In the genomic region with DNA sequence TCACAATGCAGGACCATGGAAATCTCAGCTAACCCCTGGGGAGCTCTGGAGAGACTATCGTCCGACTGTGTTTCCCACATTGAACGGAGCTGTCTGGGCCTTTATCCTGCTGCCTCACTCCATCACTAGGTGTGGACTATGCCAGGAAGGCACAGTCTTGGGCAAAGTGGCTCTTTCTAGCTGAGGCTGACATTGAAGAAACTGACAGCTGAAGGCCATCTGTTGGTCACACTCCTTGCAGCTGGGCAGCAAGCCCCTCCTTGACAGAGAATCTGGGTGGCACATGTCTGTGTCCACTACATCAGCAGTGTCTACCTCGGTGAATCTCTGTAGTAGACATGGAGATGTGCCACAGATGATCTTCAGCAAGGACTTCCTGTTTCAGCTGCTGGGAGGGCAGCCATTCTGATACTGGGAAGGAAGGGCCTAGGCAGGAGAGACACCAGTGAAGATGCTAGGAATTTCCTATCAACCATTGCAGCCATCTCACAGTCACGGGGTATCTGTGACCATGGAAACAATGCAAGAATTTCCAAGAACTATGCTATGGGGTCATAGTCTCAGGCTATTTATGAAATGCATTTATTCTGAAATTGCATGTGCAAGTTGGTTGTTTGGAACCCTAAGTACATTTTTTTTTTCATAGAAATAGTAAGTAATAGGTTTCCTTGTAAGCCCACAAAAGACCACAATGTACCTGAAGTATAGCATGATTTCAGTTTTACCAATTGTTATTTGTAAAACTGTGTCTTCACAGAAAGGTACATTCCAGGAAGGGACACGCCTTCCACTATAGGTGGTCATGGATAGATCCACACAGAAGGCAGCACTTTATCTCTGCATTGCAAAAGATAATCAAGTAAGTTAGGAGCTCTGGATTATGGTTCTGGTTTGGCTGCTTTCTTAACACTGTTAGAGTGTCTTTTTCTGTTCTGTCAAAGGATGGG, we compare ENCODE assay signal across 19 cellular contexts.
DNase-seq lines count a peak whose midpoint lies in the region; TF ChIP-seq lines count a peak whose summit lies in the region.
"Had no signal": no experiment of that assay in that cellular context is flagged by ENCODE, and none has a peak within 500 bp of the region (broad histone marks: within the 10 kb centered on the region; RNA-seq: fewer than 3 reads in every experiment).

No MANE protein-coding gene starts in this region.

- no peaks in the 10 kb centered on the region for H3K9me3 ChIP-seq in CD8-positive, alpha-beta memory T cell (ENCODE audit: low read length)
- no peaks in the 10 kb centered on the region for H3K9me3 ChIP-seq in Loucy (ENCODE audit: insufficient read depth, low read depth, low read length)
- H3K9me3 ChIP-seq in neutrophil = no peaks in the 10 kb centered on the region
- H3K9me3 ChIP-seq in spleen = no peaks in the 10 kb centered on the region
- H3K9me3 ChIP-seq: BE2C, gastroesophageal sphincter, ovary, testis had no signal

- no peak overlapping the region for H3K27ac ChIP-seq in CD8-positive, alpha-beta memory T cell (ENCODE audit: low read depth, low read length)
- H3K27ac ChIP-seq in neutrophil (peak overlapping the region; percentile 76), spleen (peak overlapping the region in 3 of 8 donors; percentile 35 to 62 (median 54))
- H3K27ac ChIP-seq: epithelial cell of prostate, gastroesophageal sphincter, ovary, testis had no signal

- intact Hi-C loops in spleen (cut with DNase I; ENCODE audit: low total_unique reads) = no loop called here

- TF ChIP-seq CTCF in Loucy (conservative IDR thresholded peaks at IDR 0.05; ENCODE audit: low read length) = no peak
- no peak for TF ChIP-seq CTCF in neutrophil (IDR thresholded peaks at IDR 0.05)
- no peak for TF ChIP-seq CTCF in spleen (IDR thresholded peaks at IDR 0.05 in 8 of 11, conservative IDR thresholded peaks at IDR 0.05 in 3 of 11)

- H3K9ac ChIP-seq in Loucy (ENCODE audit: low read depth, low read length, poor library complexity, severe bottlenecking) = no peak overlapping the region

- no peaks in the 10 kb centered on the region for H3K36me3 ChIP-seq in CD8-positive, alpha-beta memory T cell (ENCODE audit: insufficient read depth, low read length)
- H3K36me3 ChIP-seq in Loucy (ENCODE audit: insufficient read depth, low read length) (no peaks in the 10 kb centered on the region), neutrophil (no peaks in the 10 kb centered on the region), spleen (no peaks in the 10 kb centered on the region)
- H3K36me3 ChIP-seq: BE2C, gastroesophageal sphincter, ovary had no signal

- no peak overlapping the region for H3K4me3 Mint-ChIP-seq in CD8-positive, alpha-beta memory T cell
- peak overlapping the region; percentile 53 for H3K4me3 Mint-ChIP-seq in activated naive CD8-positive, alpha-beta T cell treated with anti-CD3 and anti-CD28 coated beads for 36 hours
- H3K4me3 Mint-ChIP-seq: brain, IgD-negative memory B cell had no signal

- 0 out of 2 replicates have a peak, but pooled peaks cover 3% of the 10 kb centered on the region for H3F3A ChIP-seq in Loucy (ENCODE audit: low read depth)

- H3K79me2 ChIP-seq in Loucy (ENCODE audit: insufficient read depth, low read length) = no peaks in the 10 kb centered on the region

- peak overlapping the region; percentile 53; the same call in 1 of the 2 replicates for H2AFZ ChIP-seq in Loucy (ENCODE audit: low read length)

- DNase-seq in CD8-positive, alpha-beta memory T cell = no peak
- peak; percentile 14 for DNase-seq in activated naive CD8-positive, alpha-beta T cell treated with anti-CD3 and anti-CD28 coated beads for 36 hours
- DNase-seq in spleen = no peak
- no peak for DNase-seq in NCI-H82 treated with DMSO at 0.1 percent for 48 hours (lab: John Stamatoyannopoulos, UW; ENCODE audit: unreplicated experiment)
- DNase-seq in SKM-1 (lab: John Stamatoyannopoulos, UW; ENCODE audit: unreplicated experiment) = no peak
- DNase-seq: activated gamma-delta T cell; BE2C; GF-D8; NCI-H2081 treated with DMSO at 0.1 percent for 48 hours; ovary; SIG-M5; stimulated activated CD4-positive, alpha-beta T cell treated with anti-CD3 and anti-CD28 coated beads, Interleukin-2, amount 100 ng/mL, for 24 hours; testis had no signal

- H3K27me3 ChIP-seq in CD8-positive, alpha-beta memory T cell (ENCODE audit: insufficient read depth, low read length, poor library complexity, severe bottlenecking) = no peaks in the 10 kb centered on the region
- no peaks in the 10 kb centered on the region for H3K27me3 ChIP-seq in Loucy (ENCODE audit: insufficient read depth, low read length, poor library complexity, severe bottlenecking)
- H3K27me3 ChIP-seq in neutrophil = no peaks in the 10 kb centered on the region
- H3K27me3 ChIP-seq in spleen (replicated peaks in 1 of 7) = no peaks in the 10 kb centered on the region
- H3K27me3 ChIP-seq: BE2C, gastroesophageal sphincter, ovary, testis had no signal

- no peaks in the 10 kb centered on the region for H3K27me3 Mint-ChIP-seq in CD8-positive, alpha-beta memory T cell
- H3K27me3 Mint-ChIP-seq in activated naive CD8-positive, alpha-beta T cell treated with anti-CD3 and anti-CD28 coated beads for 36 hours = no peaks in the 10 kb centered on the region
- H3K27me3 Mint-ChIP-seq: IgD-negative memory B cell had no signal

- H3K9me3 Mint-ChIP-seq in CD8-positive, alpha-beta memory T cell = no peaks in the 10 kb centered on the region
- peaks cover 3% of the 10 kb centered on the region for H3K9me3 Mint-ChIP-seq in activated naive CD8-positive, alpha-beta T cell treated with anti-CD3 and anti-CD28 coated beads for 36 hours

- no peaks in the 10 kb centered on the region for H3K9me2 ChIP-seq in Loucy (replicated peaks; ENCODE audit: low read depth, low read length)

- POLR2A ChIA-PET in CD8-positive, alpha-beta memory T cell (lab: Charles Lee) = interaction anchor here (1.0 kb wide), 1 partner anchor 328 kb away, joined by 4 read pairs; no protein-coding TSS in a partner anchor

- no peak overlapping the region for H3K4me2 ChIP-seq in Loucy (ENCODE audit: low read depth, low read length, poor library complexity, severe bottlenecking)

- peaks cover 45 to 52% (median 50%) of the 10 kb centered on the region in 3 donors for H3K4me1 Mint-ChIP-seq in CD8-positive, alpha-beta memory T cell
- H3K4me1 Mint-ChIP-seq in activated naive CD8-positive, alpha-beta T cell treated with anti-CD3 and anti-CD28 coated beads for 36 hours = peaks cover 77% of the 10 kb centered on the region

- no peak overlapping the region for H3K4me3 ChIP-seq in CD8-positive, alpha-beta memory T cell (ENCODE audit: low read length)
- H3K4me3 ChIP-seq in Loucy (ENCODE audit: low read length, poor library complexity, severe bottlenecking) (no peak overlapping the region), neutrophil (ENCODE audit: low read depth in 1 of 2, low read length in 1 of 2) (no peak overlapping the region), spleen (no peak overlapping the region)
- H3K4me3 ChIP-seq: gastroesophageal sphincter, ovary, testis had no signal

- peak overlapping the region in 7 of 8 donors; percentile 75 to 94 (median 85) for H3K27ac Mint-ChIP-seq in CD8-positive, alpha-beta memory T cell
- peak overlapping the region; percentile 94 for H3K27ac Mint-ChIP-seq in activated naive CD8-positive, alpha-beta T cell treated with anti-CD3 and anti-CD28 coated beads for 36 hours

- peaks cover 55% of the 10 kb centered on the region for H3K4me1 ChIP-seq in CD8-positive, alpha-beta memory T cell (ENCODE audit: insufficient read depth, low read length)
- peaks cover 53% of the 10 kb centered on the region for H3K4me1 ChIP-seq in Loucy (ENCODE audit: insufficient read depth, low read length, poor library complexity, severe bottlenecking)
- peaks cover 47 to 74% of the 10 kb centered on the region in 2 experiments for H3K4me1 ChIP-seq in neutrophil (ENCODE audit: control insufficient read depth in 1 of 2, insufficient read depth in 1 of 2, low read depth in 1 of 2, low read length in 1 of 2)
- peaks cover 5 to 59% (median 20%) of the 10 kb centered on the region in 6 donors for H3K4me1 ChIP-seq in spleen
- H3K4me1 ChIP-seq: BE2C, gastroesophageal sphincter, testis had no signal

- CTCF ChIA-PET in CD8-positive, alpha-beta memory T cell (lab: Charles Lee) = interaction anchor here (1.5 kb wide), 1 partner anchor 8 kb away, joined by 4 read pairs; no protein-coding TSS in a partner anchor

- no peaks in the 10 kb centered on the region for H4K20me1 ChIP-seq in Loucy (ENCODE audit: insufficient read depth, low read length, poor library complexity, severe bottlenecking)

- 79 to 90% (median 83%) methylated on average over 6 of the region's 6 CpGs for WGBS in spleen, 5 donors

- H3K36me3 Mint-ChIP-seq in CD8-positive, alpha-beta memory T cell = no peaks in the 10 kb centered on the region
- peaks cover 11% of the 10 kb centered on the region for H3K36me3 Mint-ChIP-seq in activated naive CD8-positive, alpha-beta T cell treated with anti-CD3 and anti-CD28 coated beads for 36 hours
- H3K36me3 Mint-ChIP-seq: brain, IgD-negative memory B cell had no signal

- no peak for TF ChIP-seq POLR2A in spleen (IDR thresholded peaks at IDR 0.05)
